ENCODE assay signal across 7 cellular contexts in the genomic region with DNA sequence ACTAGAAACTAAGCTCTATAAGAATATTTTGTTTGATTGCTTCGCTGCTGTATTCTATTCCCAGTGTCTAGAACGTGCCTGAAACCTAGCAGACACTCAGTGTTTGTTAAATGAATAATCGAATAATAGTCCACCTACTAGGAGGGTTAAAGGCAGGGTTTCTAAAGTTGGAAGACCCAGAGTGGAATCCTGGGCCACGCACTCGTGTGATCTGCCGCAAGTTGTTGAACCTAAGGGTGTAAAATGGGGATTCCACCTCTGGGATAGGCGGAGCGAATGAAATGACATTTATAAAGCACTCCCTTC. TPM values are rescaled to one million over a fixed set of nuclear protein-coding genes. Genes with fewer than 3 reads are reported as not detected.
DNase-seq lines count a peak whose midpoint lies in the region; ATAC-seq and TF ChIP-seq lines count a peak whose summit lies in the region.

No MANE protein-coding gene starts in this region.

- intact Hi-C loops in spleen (cut with DNase I; ENCODE audit: low total_unique reads), result no loop called here

- peak overlapping the region; percentile 96 to 99 (median 99) for H3K4me3 Mint-ChIP-seq in T-cell

- peaks cover 42 to 49% (median 45%) of the 10 kb centered on the region in 3 donors for H3K4me1 Mint-ChIP-seq in T-cell

- TF ChIP-seq POLR2A in spleen (IDR thresholded peaks at IDR 0.05), result no peak

- no peaks in the 10 kb centered on the region for H3K27me3 Mint-ChIP-seq in T-cell

- TF ChIP-seq CTCF in fibroblast of villous mesenchyme (IDR thresholded peaks at IDR 0.05; ENCODE audit: insufficient read depth, low read depth, low read length) (no peak), spleen (IDR thresholded peaks at IDR 0.05 in 8 of 11, conservative IDR thresholded peaks at IDR 0.05 in 3 of 11) (no peak)

- POLR2A ChIA-PET in T-cell (lab: Charles Lee), result no interaction called here

- no peaks in the 10 kb centered on the region; the same call in 1 of the 2 replicates for H3K36me3 ChIP-seq in HAP-1 (replicated peaks)
- no peaks in the 10 kb centered on the region for H3K36me3 ChIP-seq in spleen

- 7 to 12% (median 10%) methylated on average over 8 of the region's 8 CpGs for WGBS in spleen, 5 donors

- peak overlapping the region in 6 of 8 donors; percentile 54 to 86 (median 68) for H3K27ac ChIP-seq in spleen

- H3K27me3 ChIP-seq in HAP-1 (ENCODE audit: low read depth) (no peaks in the 10 kb centered on the region), spleen (replicated peaks in 1 of 7) (no peaks in the 10 kb centered on the region)

- in situ Hi-C loops in HAP-1 (cut with MboI; ENCODE audit: low sequenced_read_pairs), result no loop called here

- H3K27ac Mint-ChIP-seq in T-cell, result peak overlapping the region; percentile 80 to 86

- ATAC-seq in T-cell (replicated peaks in 1 of 4) (no peak), GM21360 (IDR thresholded peaks at IDR 0.05; ENCODE audit: unreplicated experiment) (no peak), GM19023 (IDR thresholded peaks at IDR 0.05; ENCODE audit: unreplicated experiment) (no peak)

- no peaks in the 10 kb centered on the region for H3K36me3 Mint-ChIP-seq in T-cell

- H3K4me3 ChIP-seq in HAP-1 (peak overlapping the region; percentile 22), fibroblast of villous mesenchyme (ENCODE audit: low read depth, low read length) (peak overlapping the region; percentile 55), spleen (peak overlapping the region in 7 of 8 donors; percentile 18 to 98 (median 94))

- H3K9me3 ChIP-seq in HAP-1, result no peaks in the 10 kb centered on the region
- H3K9me3 ChIP-seq in spleen, result no peaks in the 10 kb centered on the region

- CTCF ChIA-PET in T-cell (lab: Charles Lee), result interaction anchor here (0.5 to 3.4 kb wide), 6 partner anchors 11 to 167 kb away, joined by 3 to 14 read pairs (median 5); a partner anchor contains a TSS

- DNase-seq in HAP-1 (ENCODE audit: low spot score in 2 of 2) (no peak), T-cell (no peak), fibroblast of villous mesenchyme (ENCODE audit: low read depth) (no peak), spleen (no peak)
- DNase-seq in activated CD8-positive, alpha-beta memory T cell treated with anti-CD3 and anti-CD28 coated beads, Interleukin-2, amount 50 U/mL, for 4 hours, result no peak

- no peaks in the 10 kb centered on the region for H3K9me3 Mint-ChIP-seq in T-cell

- H3K4me1 ChIP-seq in HAP-1 (peaks cover 18% of the 10 kb centered on the region), spleen (peaks cover 20 to 53% (median 42%) of the 10 kb centered on the region in 6 donors)

RNA-seq across cellular contexts. Expression of a gene that starts 0.7 kb away (rescaled TPM):
- total RNA-seq in T-cell (10 to 100 TPM; 26.2 to 54.6 (median 40.2) TPM), fibroblast of villous mesenchyme (7.7 and 19.0 TPM in 2 replicates), spleen (100 to 1,000 TPM in 1 of 7 donors, 10 to 100 TPM in 6; 28.2 to 110 (median 52.3) TPM)
- 10 to 100 TPM; 14.2 to 57.1 (median 17.4) TPM for polyA plus RNA-seq in spleen

RNA-seq across cellular contexts. Expression of a gene that starts 35.4 kb away (rescaled TPM):
- total RNA-seq in T-cell (100 to 1,000 TPM in 3 of 5 donors, 10 to 100 TPM in 2; 61.2 to 129 (median 107) TPM), fibroblast of villous mesenchyme (0.32 TPM in 1 of 2 replicates, not detected in the other), spleen (10 to 100 TPM; 11.0 to 28.4 (median 21.1) TPM)
- polyA plus RNA-seq in spleen, result 10 to 100 TPM; 25.3 to 75.6 (median 50.6) TPM

RNA-seq across cellular contexts. Expression of a gene that starts 47.6 kb away (rescaled TPM):
- total RNA-seq in T-cell, result 100 to 1,000 TPM; 328 to 377 (median 362) TPM
- 22.5 and 31.9 TPM in 2 replicates for total RNA-seq in fibroblast of villous mesenchyme
- 100 to 1,000 TPM; 145 to 333 (median 186) TPM for total RNA-seq in spleen
- 100 to 1,000 TPM; 151 to 310 (median 269) TPM for polyA plus RNA-seq in spleen

RNA-seq across cellular contexts. Expression of a gene that starts 47.8 kb away (rescaled TPM):
- total RNA-seq in T-cell (1 to 10 TPM in 3 of 5 donors, under 1 TPM in 2; 0.70 to 1.7 (median 1.3) TPM), fibroblast of villous mesenchyme (0.32 and 0.43 TPM in 2 replicates), spleen (1 to 10 TPM in 4 of 7 donors, under 1 TPM in 2, not detected in 1; 0.54 to 1.5 (median 1.2) TPM)
- 1 to 10 TPM in 2 of 3 donors, under 1 TPM in 1; 0.67 to 1.6 (median 1.2) TPM for polyA plus RNA-seq in spleen

RNA-seq across cellular contexts. Expression of a gene that starts 54.6 kb away (rescaled TPM):
- total RNA-seq in T-cell (1 to 10 TPM in 2 of 5 donors, under 1 TPM in 3; 0.50 to 1.4 (median 0.99) TPM), fibroblast of villous mesenchyme (0.43 and 0.64 TPM in 2 replicates), spleen (1 to 10 TPM in 3 of 7 donors, under 1 TPM in 3, not detected in 1; 0.32 to 2.1 (median 1.2) TPM)
- under 1 TPM; 0.07 to 0.54 (median 0.14) TPM for polyA plus RNA-seq in spleen

Comparison
In these comparisons a context has a peak if more than half of its experiments do, and no peak if none do; other contexts are left out.
1. H3K4me3 ChIP-seq: peak in every context shown above with its lines; median percentile 94 in spleen; 55 in fibroblast of villous mesenchyme; 22 in HAP-1.